Comparison of ENCODE assay signal across 8 cellular contexts in the genomic region with DNA sequence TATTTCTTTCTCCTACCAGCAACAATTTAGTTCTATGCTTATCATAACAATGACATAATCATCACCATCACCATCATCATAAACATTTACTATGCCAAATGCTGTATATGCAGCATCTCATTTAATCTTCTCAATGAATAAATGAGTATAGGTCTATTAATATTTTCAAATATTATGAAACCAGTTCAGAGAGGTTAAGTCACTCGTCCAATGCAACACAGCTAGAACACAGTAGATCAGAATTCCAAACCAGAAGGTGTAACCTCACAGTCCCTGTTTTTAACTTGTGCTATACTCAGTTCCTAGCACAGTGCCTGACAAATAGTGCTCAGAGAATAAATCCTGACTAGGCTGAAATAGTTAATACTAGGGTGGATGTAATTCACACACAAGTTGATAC.
"Had no signal": no experiment of that assay in that cellular context is flagged by ENCODE, and none has a peak within 500 bp of the region (broad histone marks: within the 10 kb centered on the region; RNA-seq: fewer than 3 reads in every experiment).

No MANE protein-coding gene starts in this region.

- H3K9me3 Mint-ChIP-seq: HFFc6 had no signal

- H3K9me3 ChIP-seq: HAP-1 had no signal

- H3K27ac ChIP-seq: GM23248 had no signal

- H3K4me3 ChIP-seq: GM23248, HAP-1 had no signal

- H3K4me1 ChIP-seq: HAP-1 had no signal

- H3K27ac Mint-ChIP-seq: HFFc6 had no signal

- H3K36me3 ChIP-seq: HAP-1 had no signal

- ATAC-seq: HCT116 had no signal

- DNase-seq: GM23248, GOT3, H7, HFFc6, IMR-90, KBM-7 had no signal

- H3K4me3 Mint-ChIP-seq: HFFc6 had no signal
